In genomic region chr9:90783552-90783951, GRCh38 we compare ENCODE assay signal across 15 cellular contexts.
"Had no signal": no experiment of that assay in that cellular context is flagged by ENCODE, and none has a peak within 500 bp of the region (broad histone marks: within the 10 kb centered on the region; RNA-seq: fewer than 3 reads in every experiment).

No MANE protein-coding gene starts in this region.

- H3K27ac Mint-ChIP-seq: activated naive CD8-positive, alpha-beta T cell; activated T-cell treated with anti-CD3 and anti-CD28 coated beads, Interleukin-2, amount 50 U/mL, for 24 hours; dendritic cell treated with granulocyte-macrophage colony-stimulating factor and Interleukin-4, amounts not matched to agents 40 ng/mL and 50 ng/mL, for 4 days; effector memory CD8-positive, alpha-beta T cell had no signal

- H3K36me3 Mint-ChIP-seq: activated naive CD8-positive, alpha-beta T cell had no signal

- ATAC-seq: effector memory CD8-positive, alpha-beta T cell; left lung; right cardiac atrium had no signal

- H3K27ac ChIP-seq: hepatocyte, left lung, ovary, thyroid gland, uterus had no signal

- H3K27me3 Mint-ChIP-seq: dendritic cell treated with granulocyte-macrophage colony-stimulating factor and Interleukin-4, amounts not matched to agents 40 ng/mL and 50 ng/mL, for 4 days had no signal

- H3K9me3 Mint-ChIP-seq: activated T-cell treated with anti-CD3 and anti-CD28 coated beads, Interleukin-2, amount 50 U/mL, for 24 hours; dendritic cell treated with granulocyte-macrophage colony-stimulating factor and Interleukin-4, amounts not matched to agents 40 ng/mL and 50 ng/mL, for 4 days; effector memory CD8-positive, alpha-beta T cell had no signal

- H3K27me3 ChIP-seq: ovary, thyroid gland had no signal

- H3K4me3 ChIP-seq: hepatocyte, left lung, ovary, thyroid gland, uterus had no signal

- H3K4me3 Mint-ChIP-seq: activated naive CD8-positive, alpha-beta T cell; activated T-cell treated with anti-CD3 and anti-CD28 coated beads, Interleukin-2, amount 50 U/mL, for 24 hours; dendritic cell treated with granulocyte-macrophage colony-stimulating factor and Interleukin-4, amounts not matched to agents 40 ng/mL and 50 ng/mL, for 4 days; effector memory CD8-positive, alpha-beta T cell; neural crest cell had no signal

- DNase-seq: activated effector memory CD4-positive, alpha-beta T cell treated with anti-CD3 and anti-CD28 coated beads, Interleukin-2, amount 50 U/mL, for 16 hours; activated T-cell treated with anti-CD3 and anti-CD28 coated beads, Interleukin-2, amount 50 U/mL, for 24 hours; cerebellar nuclear complex; effector memory CD8-positive, alpha-beta T cell; erythroblast; left lung; ovary; right cardiac atrium; small intestine; thyroid gland; uterus had no signal
